Comparison of ENCODE assay signal across 20 cellular contexts in genomic region chr1:9059944-9060744, GRCh38. TPM values are rescaled to one million over a fixed set of nuclear protein-coding genes. Genes with fewer than 3 reads are reported as not detected.
DNase-seq lines count a peak whose midpoint lies in the region; ATAC-seq, FAIRE-seq and TF ChIP-seq lines count a peak whose summit lies in the region.
"Had no signal": no experiment of that assay in that cellular context is flagged by ENCODE, and none has a peak within 500 bp of the region (broad histone marks: within the 10 kb centered on the region; RNA-seq: fewer than 3 reads in every experiment).

No MANE protein-coding gene starts in this region.

- peak; percentile 31 for DNase-seq in cardiac septum (ENCODE audit: low spot score)
- DNase-seq in heart left ventricle: no peak
- no peak for DNase-seq in naive B cell
- no peak for DNase-seq in urothelium cell line (ENCODE audit: low spot score)
- DNase-seq in foreskin keratinocyte: no peak
- DNase-seq in T1000 (lab: John Stamatoyannopoulos, UW): no peak
- DNase-seq in T-helper 17 cell: no peak
- DNase-seq: EL, HCEC 1CT, NCI-H1048, NCI-H345, NCI-H526, OCI-M1, SJCRH30 had no signal

- no peak overlapping the region for H2AFZ ChIP-seq in OCI-LY1 (ENCODE audit: low read length)

- H3K4me1 ChIP-seq in heart left ventricle: peaks cover 0 to 26% (median 12%) of the 10 kb centered on the region in 12 donors
- peaks cover 54% of the 10 kb centered on the region for H3K4me1 ChIP-seq in OCI-LY1 (ENCODE audit: insufficient read depth, low read length, severe bottlenecking)
- no peaks in the 10 kb centered on the region for H3K4me1 ChIP-seq in foreskin keratinocyte
- H3K4me1 ChIP-seq: SJCRH30 had no signal

- H3K27me3 ChIP-seq in heart left ventricle: no peaks in the 10 kb centered on the region
- H3K27me3 ChIP-seq in OCI-LY1 (ENCODE audit: insufficient read depth, low read length): no peaks in the 10 kb centered on the region
- H3K27me3 ChIP-seq in foreskin keratinocyte: no peaks in the 10 kb centered on the region
- H3K27me3 ChIP-seq: SJCRH30 had no signal

- FAIRE-seq in urothelium cell line (lab: Jason Lieb, UNC): peak; percentile 98
- FAIRE-seq: A204.1 had no signal

- H3K9me3 ChIP-seq in heart left ventricle (no peaks in the 10 kb centered on the region), OCI-LY1 (ENCODE audit: low read length) (no peaks in the 10 kb centered on the region), T-helper 17 cell (ENCODE audit: control insufficient read depth, low read length, poor library complexity, severe bottlenecking) (no peaks in the 10 kb centered on the region)
- H3K9me3 ChIP-seq: SJCRH30 had no signal

- WGBS in heart left ventricle, 4 donors: 79 to 93% (median 91%) methylated on average over 4 of the region's 4 CpGs

- H3K27ac ChIP-seq in heart left ventricle: no peak overlapping the region
- H3K27ac ChIP-seq in OCI-LY1 (ENCODE audit: low read depth, low read length, poor library complexity, severe bottlenecking): peak overlapping the region; percentile 98
- H3K27ac ChIP-seq in foreskin keratinocyte: no peak overlapping the region
- H3K27ac ChIP-seq: C4-2B, KMS-11, SJCRH30 had no signal

- no peaks in the 10 kb centered on the region for H3K9me2 ChIP-seq in OCI-LY1 (ENCODE audit: low read depth, low read length)

- ATAC-seq in heart left ventricle (no peak), naive B cell (ENCODE audit: low read depth in 2 of 2) (no peak), foreskin keratinocyte (no peak), T-helper 17 cell (no peak)

- H3K27me3 Mint-ChIP-seq in naive B cell: no peaks in the 10 kb centered on the region
- peaks cover 13% of the 10 kb centered on the region for H3K27me3 Mint-ChIP-seq in T-helper 17 cell

- H3K27ac Mint-ChIP-seq in naive B cell: peak overlapping the region in 5 of 6 donors; percentile 46 to 75 (median 61)
- no peak overlapping the region for H3K27ac Mint-ChIP-seq in T-helper 17 cell

- H3K9me3 Mint-ChIP-seq in naive B cell: no peaks in the 10 kb centered on the region

- H3K9ac ChIP-seq in OCI-LY1 (ENCODE audit: low read length): no peak overlapping the region
- H3K9ac ChIP-seq: KMS-11 had no signal

- intact Hi-C loops in cardiac septum (cut with DNase I): no loop called here
- intact Hi-C loops in heart left ventricle (cut with DNase I): no loop called here

- H3F3A ChIP-seq in OCI-LY1 (ENCODE audit: insufficient read depth, low read length): 0 out of 2 replicates have a peak, but pooled peaks cover 7% of the 10 kb centered on the region

- TF ChIP-seq POLR2A in heart left ventricle (IDR thresholded peaks at IDR 0.05): no peak

- H3K4me3 ChIP-seq in heart left ventricle (no peak overlapping the region), OCI-LY1 (ENCODE audit: low read depth, low read length, poor library complexity, severe bottlenecking) (peak overlapping the region; percentile 20)
- H3K4me3 ChIP-seq: SJCRH30 had no signal

- peak overlapping the region; percentile 66; the same call in 1 of the 2 replicates for H3K4me2 ChIP-seq in OCI-LY1 (ENCODE audit: low read length)
- H3K4me2 ChIP-seq: KMS-11 had no signal

- peaks cover 60% of the 10 kb centered on the region for H3K79me2 ChIP-seq in OCI-LY1 (ENCODE audit: insufficient read depth, low read length)

- H3K36me3 ChIP-seq in heart left ventricle: no peaks in the 10 kb centered on the region
- peaks cover 80% of the 10 kb centered on the region for H3K36me3 ChIP-seq in OCI-LY1 (ENCODE audit: insufficient read depth, low read length)
- H3K36me3 ChIP-seq: SJCRH30 had no signal

- peaks cover 27 to 40% (median 30%) of the 10 kb centered on the region in 3 donors for H3K4me1 Mint-ChIP-seq in naive B cell
- H3K4me1 Mint-ChIP-seq in T-helper 17 cell: peaks cover 5% of the 10 kb centered on the region

- no peaks in the 10 kb centered on the region for H4K20me1 ChIP-seq in OCI-LY1 (ENCODE audit: insufficient read depth, low read length)

- H3K4me3 Mint-ChIP-seq in naive B cell: peak overlapping the region in 1 of 8 donors; percentile 18
- H3K4me3 Mint-ChIP-seq in T-helper 17 cell: no peak overlapping the region

- H3K36me3 Mint-ChIP-seq in naive B cell: peaks cover 0 to 9% of the 10 kb centered on the region in 2 donors
- peaks cover 2% of the 10 kb centered on the region for H3K36me3 Mint-ChIP-seq in T-helper 17 cell (ENCODE audit: low read depth)

- no peak for TF ChIP-seq CTCF in heart left ventricle (IDR thresholded peaks at IDR 0.05)
- no peak for TF ChIP-seq CTCF in OCI-LY1 (IDR thresholded peaks at IDR 0.05; ENCODE audit: low read length)
- no peak for TF ChIP-seq CTCF in foreskin keratinocyte (conservative IDR thresholded peaks at IDR 0.05)

RNA-seq across cellular contexts. Expression of gene SLC2A5, which starts 9.3 kb away (rescaled TPM):
- total RNA-seq in cardiac septum (1.5 TPM), heart left ventricle (10 to 100 TPM in 2 of 9 donors, 1 to 10 TPM in 6, under 1 TPM in 1; 0.93 to 15.8 (median 2.9) TPM), foreskin keratinocyte (0.11 and 0.14 TPM in 2 replicates), T-helper 17 cell (under 1 TPM in 1 of 2 donors, not detected in 1; 0.85 TPM)
- polyA plus RNA-seq in heart left ventricle (1 to 10 TPM in 1 of 2 donors, under 1 TPM in 1; 0.86 to 1.1 TPM), naive B cell (ENCODE audit: low read depth in 6 of 6) (10 to 100 TPM in 5 of 6 donors, 1 to 10 TPM in 1; 7.5 to 24.8 (median 21.2) TPM), foreskin keratinocyte (0.06 and 0.07 TPM in 2 replicates)
- total RNA-seq: SJCRH30 had no signal

RNA-seq across cellular contexts. Expression of gene SLC2A7, which starts 33.9 kb away (rescaled TPM):
- total RNA-seq in cardiac septum (not detected), heart left ventricle (under 1 TPM in 2 of 9 donors, not detected in 7; 0.14 to 0.25 TPM), foreskin keratinocyte (not detected in 2 replicates), T-helper 17 cell (not detected)
- polyA plus RNA-seq in heart left ventricle (under 1 TPM in 1 of 2 donors, not detected in 1; 0.06 TPM), naive B cell (ENCODE audit: low read depth in 6 of 6) (not detected), foreskin keratinocyte (not detected in 2 replicates)
- total RNA-seq: M059J, RPMI7951, SJCRH30 had no signal
